In genomic region chr18:57631697-57632096, GRCh38 we compare ENCODE assay signal across 12 cellular contexts. TPM values are rescaled to one million over a fixed set of nuclear protein-coding genes. Genes with fewer than 3 reads are reported as not detected.
DNase-seq lines count a peak whose midpoint lies in the region; ATAC-seq and TF ChIP-seq lines count a peak whose summit lies in the region.
"Had no signal": no experiment of that assay in that cellular context is flagged by ENCODE, and none has a peak within 500 bp of the region (broad histone marks: within the 10 kb centered on the region; RNA-seq: fewer than 3 reads in every experiment).

No MANE protein-coding gene starts in this region.

- peak overlapping the region; percentile 84 for H3K4me3 ChIP-seq in ACC112 (ENCODE audit: low read depth, low read length)
- no peak overlapping the region for H3K4me3 ChIP-seq in CD4-positive, alpha-beta memory T cell (ENCODE audit: low read length in 2 of 2)
- peak overlapping the region; percentile 94 for H3K4me3 ChIP-seq in SU-DHL-6 (ENCODE audit: insufficient read depth, low read length, poor library complexity, severe bottlenecking)
- H3K4me3 ChIP-seq in mesenchymal stem cell (ENCODE audit: insufficient read depth in 1 of 2, low read depth in 1 of 2, low read length in 2 of 2) = peak overlapping the region in 1 of 2 experiments; percentile 91

- H4K8ac ChIP-seq in mesenchymal stem cell (ENCODE audit: low read length) = no peak overlapping the region

- H3K79me1 ChIP-seq in mesenchymal stem cell (replicated peaks; ENCODE audit: low read length, poor library complexity, severe bottlenecking) = no peaks in the 10 kb centered on the region

- H3K27me3 ChIP-seq in ACC112 (ENCODE audit: insufficient read depth, low read length) (no peaks in the 10 kb centered on the region), SU-DHL-6 (ENCODE audit: low read length) (no peaks in the 10 kb centered on the region), mesenchymal stem cell (ENCODE audit: control insufficient read depth in 1 of 2, insufficient read depth in 1 of 2, low read length in 2 of 2) (no peaks in the 10 kb centered on the region)
- H3K27me3 ChIP-seq in CD4-positive, alpha-beta memory T cell (ENCODE audit: insufficient read depth, low read length) = no peaks in the 10 kb centered on the region
- H3K27me3 ChIP-seq: pancreas had no signal

- no peak overlapping the region for H3K14ac ChIP-seq in mesenchymal stem cell (ENCODE audit: low read length in 2 of 2)

- H3K23ac ChIP-seq in mesenchymal stem cell (ENCODE audit: low read length in 2 of 2) = no peak overlapping the region

- peak overlapping the region in 5 of 7 donors; percentile 65 to 97 (median 83) for H3K27ac Mint-ChIP-seq in CD4-positive, alpha-beta memory T cell

- no peak overlapping the region for H3K4ac ChIP-seq in mesenchymal stem cell (ENCODE audit: low read depth in 1 of 2, low read length in 2 of 2)

- H3K18ac ChIP-seq in mesenchymal stem cell (ENCODE audit: low read depth in 1 of 2, low read length in 2 of 2) = no peak overlapping the region

- CTCF ChIA-PET in CD4-positive, alpha-beta memory T cell (lab: Charles Lee; ENCODE audit: partially characterized antibody) = interaction anchor here (1.5 to 3.7 kb wide), 3 partner anchors 11 to 863 kb away, joined by 4 to 33 read pairs (median 5); partner anchors contain the start of gene NARS1

- intact Hi-C loops in CD4-positive, alpha-beta memory T cell (cut with micrococcal nuclease) = loop anchor here (2.0 to 5.0 kb wide), 3 partner anchors 45 to 691 kb away; partner anchors contain the start of gene FECH

- peak overlapping the region; percentile 79 for H3K9ac ChIP-seq in SU-DHL-6 (ENCODE audit: low read length)
- peak overlapping the region; percentile 95 for H3K9ac ChIP-seq in mesenchymal stem cell (ENCODE audit: low read length)

- H3F3A ChIP-seq in SU-DHL-6 (ENCODE audit: insufficient read depth) = peaks cover 14% of the 10 kb centered on the region

- no peak for DNase-seq in CD4-positive, alpha-beta memory T cell
- DNase-seq in mesenchymal stem cell = no peak
- DNase-seq in pons (ENCODE audit: low spot score) = no peak
- DNase-seq in GM13976 (ENCODE audit: low spot score) = no peak
- DNase-seq: dermis blood vessel endothelial cell, left colon, NCI-H2081 treated with DMSO at 0.1 percent for 48 hours, pancreas had no signal

- peaks cover 20% of the 10 kb centered on the region for H3K4me1 ChIP-seq in ACC112 (ENCODE audit: control insufficient read depth, insufficient read depth, low read length, unreplicated experiment)
- H3K4me1 ChIP-seq in CD4-positive, alpha-beta memory T cell (ENCODE audit: insufficient read depth, low read length) = peaks cover 22% of the 10 kb centered on the region
- H3K4me1 ChIP-seq in mesenchymal stem cell (ENCODE audit: control insufficient read depth, insufficient read depth, low read depth, low read length) = peaks cover 6% of the 10 kb centered on the region

- 99% methylated on average over 2 of the region's 2 CpGs for WGBS in mesenchymal stem cell

- ATAC-seq in HG02623 (IDR thresholded peaks at IDR 0.05; ENCODE audit: unreplicated experiment) (no peak), HG03469 (IDR thresholded peaks at IDR 0.05; ENCODE audit: unreplicated experiment) (no peak)
- ATAC-seq: left colon, pancreas had no signal

- H3K27ac ChIP-seq in ACC112 (ENCODE audit: low read depth, low read length) = no peak overlapping the region
- no peak overlapping the region for H3K27ac ChIP-seq in CD4-positive, alpha-beta memory T cell (ENCODE audit: low read depth, low read length)
- H3K27ac ChIP-seq in SU-DHL-6 (ENCODE audit: low read depth, low read length) = peak overlapping the region; percentile 83
- H3K27ac ChIP-seq in mesenchymal stem cell (ENCODE audit: low read length, poor library complexity, severe bottlenecking) = peak overlapping the region; percentile 65
- H3K27ac ChIP-seq: pancreas had no signal

- POLR2A ChIA-PET in CD4-positive, alpha-beta memory T cell (lab: Charles Lee; ENCODE audit: partially characterized antibody) = interaction anchor here (4.1 kb wide), 1 partner anchor 11 kb away, joined by 68 read pairs; the partner anchor contains the start of gene NARS1

- no peaks in the 10 kb centered on the region for H3K9me2 ChIP-seq in SU-DHL-6 (replicated peaks; ENCODE audit: insufficient read depth, low read length)

- H3K9me3 ChIP-seq in CD4-positive, alpha-beta memory T cell (ENCODE audit: control insufficient read depth in 1 of 2, low read length in 2 of 2) = no peaks in the 10 kb centered on the region
- H3K9me3 ChIP-seq in SU-DHL-6 (ENCODE audit: insufficient read depth, low read length) (no peaks in the 10 kb centered on the region), mesenchymal stem cell (ENCODE audit: control insufficient read depth, low read length) (no peaks in the 10 kb centered on the region)
- H3K9me3 ChIP-seq: pancreas had no signal

- peak overlapping the region; percentile 84 for H3K4me2 ChIP-seq in SU-DHL-6 (ENCODE audit: low read depth, low read length, poor library complexity, severe bottlenecking)
- peak overlapping the region; percentile 10 for H3K4me2 ChIP-seq in mesenchymal stem cell (ENCODE audit: low read length, poor library complexity, severe bottlenecking)

- H3K79me2 ChIP-seq in ACC112 (ENCODE audit: control insufficient read depth, insufficient read depth, low read length, unreplicated experiment) (no peaks in the 10 kb centered on the region), SU-DHL-6 (ENCODE audit: insufficient read depth, low read length) (peaks cover 26% of the 10 kb centered on the region)

- H2BK12ac ChIP-seq in mesenchymal stem cell (ENCODE audit: low read length in 2 of 2) = no peak overlapping the region

- peaks cover 13 to 24% (median 18%) of the 10 kb centered on the region in 4 donors for H3K4me1 Mint-ChIP-seq in CD4-positive, alpha-beta memory T cell

- no peak overlapping the region for H4K91ac ChIP-seq in mesenchymal stem cell (ENCODE audit: low read length)

- no peak overlapping the region for H2AFZ ChIP-seq in ACC112 (ENCODE audit: low read length, unreplicated experiment)
- no peak overlapping the region for H2AFZ ChIP-seq in SU-DHL-6 (ENCODE audit: low read depth, low read length, severe bottlenecking)
- H2AFZ ChIP-seq in mesenchymal stem cell (ENCODE audit: low read depth, low read length) = no peak overlapping the region

- no peaks in the 10 kb centered on the region for H3K27me3 Mint-ChIP-seq in CD4-positive, alpha-beta memory T cell

- H2BK120ac ChIP-seq in mesenchymal stem cell (ENCODE audit: low read depth, low read length) = no peak overlapping the region

- H3K36me3 ChIP-seq in ACC112 (ENCODE audit: insufficient read depth, low read length) (no peaks in the 10 kb centered on the region), SU-DHL-6 (ENCODE audit: low read length) (no peaks in the 10 kb centered on the region), mesenchymal stem cell (ENCODE audit: control insufficient read depth in 1 of 2, insufficient read depth in 2 of 2, low read depth in 1 of 2, low read length in 2 of 2) (no peaks in the 10 kb centered on the region)
- H3K36me3 ChIP-seq in CD4-positive, alpha-beta memory T cell (ENCODE audit: insufficient read depth, low read length) = no peaks in the 10 kb centered on the region
- H3K36me3 ChIP-seq: pancreas had no signal

- no peaks in the 10 kb centered on the region for H3K9me3 Mint-ChIP-seq in CD4-positive, alpha-beta memory T cell

- H4K20me1 ChIP-seq in SU-DHL-6 (ENCODE audit: low read depth, low read length) = no peaks in the 10 kb centered on the region

- TF ChIP-seq CTCF in SU-DHL-6 (IDR thresholded peaks at IDR 0.05; ENCODE audit: insufficient read depth, low read length, poor library complexity, severe bottlenecking) (no peak), GM13976 (IDR thresholded peaks at IDR 0.05; ENCODE audit: borderline replicate concordance, control extremely low read depth, extremely low read depth, insufficient read depth, missing control alignments) (no peak)

- no peak overlapping the region for H2AK5ac ChIP-seq in mesenchymal stem cell (ENCODE audit: low read length, severe bottlenecking)

- H3K36me3 Mint-ChIP-seq in CD4-positive, alpha-beta memory T cell = peaks cover 0 to 10% of the 10 kb centered on the region in 2 donors

- H3K4me3 Mint-ChIP-seq in CD4-positive, alpha-beta memory T cell = peak overlapping the region; percentile 18 to 83 (median 74)

- H2BK5ac ChIP-seq in mesenchymal stem cell (ENCODE audit: low read depth, low read length, poor library complexity, severe bottlenecking) = no peak overlapping the region

- in situ Hi-C loops in GM13976 (cut with MboI; ENCODE audit: low sequenced_read_pairs, unreplicated experiment) = loop anchor here (25.0 kb wide), 2 partner anchors 231 to 481 kb away; no protein-coding TSS in a partner anchor

- H2BK15ac ChIP-seq in mesenchymal stem cell (ENCODE audit: low read depth, poor library complexity, severe bottlenecking) = no peak overlapping the region

RNA-seq across cellular contexts. Expression of gene NARS1, which starts 10.1 kb away (rescaled TPM):
- 10 to 100 TPM; 91.1 to 96.4 TPM for total RNA-seq in CD4-positive, alpha-beta memory T cell
- polyA plus RNA-seq in CD4-positive, alpha-beta memory T cell = 10 to 100 TPM; 54.1 to 67.0 TPM
- polyA plus RNA-seq in mesenchymal stem cell (2013, experiment 1 of 2) = 119 TPM
- polyA plus RNA-seq in mesenchymal stem cell (2013, experiment 2 of 2) = 117 TPM

RNA-seq across cellular contexts. Expression of gene FECH, which starts 45.2 kb away (rescaled TPM):
- 10 to 100 TPM; 14.8 to 16.1 TPM for total RNA-seq in CD4-positive, alpha-beta memory T cell
- 10 to 100 TPM; 15.8 to 19.7 TPM for polyA plus RNA-seq in CD4-positive, alpha-beta memory T cell
- polyA plus RNA-seq in mesenchymal stem cell (2013, experiment 1 of 2) = 32.7 TPM
- polyA plus RNA-seq in mesenchymal stem cell (2013, experiment 2 of 2) = 32.3 TPM

Comparison
In these comparisons a context has a peak if more than half of its experiments do, and no peak if none do; other contexts are left out.
1. H3K27ac ChIP-seq: peak in SU-DHL-6 (single experiment) and mesenchymal stem cell (single experiment); none in ACC112 (single experiment) and CD4-positive, alpha-beta memory T cell (single experiment).
2. H3K4me3 ChIP-seq: peak in ACC112 (single experiment) and SU-DHL-6 (single experiment); none in CD4-positive, alpha-beta memory T cell (0 of 2).